In the genomic region with DNA sequence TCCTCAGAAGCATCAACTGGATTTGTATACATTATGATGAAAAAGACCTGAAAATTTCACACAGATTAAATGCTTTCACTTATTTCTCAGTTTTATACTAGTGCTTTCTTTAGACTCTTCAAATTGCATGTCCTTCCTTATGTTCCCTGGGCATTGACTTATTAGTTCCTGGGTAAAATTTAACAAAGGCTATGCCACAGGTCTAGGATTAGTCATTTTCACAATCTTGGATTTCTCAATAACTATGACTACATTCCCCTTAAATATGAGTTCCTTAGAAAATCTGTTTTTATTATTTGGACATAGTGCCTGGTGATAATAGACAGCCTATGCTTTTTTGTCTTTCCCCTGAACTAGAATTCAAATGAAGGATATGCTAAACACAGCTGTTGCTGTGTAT, we compare ENCODE assay signal across 17 cellular contexts.
DNase-seq lines count a peak whose midpoint lies in the region; ATAC-seq, FAIRE-seq and TF ChIP-seq lines count a peak whose summit lies in the region.
"Had no signal": no experiment of that assay in that cellular context is flagged by ENCODE, and none has a peak within 500 bp of the region (broad histone marks: within the 10 kb centered on the region; RNA-seq: fewer than 3 reads in every experiment).

No MANE protein-coding gene starts in this region.

- no peaks in the 10 kb centered on the region for H3K79me2 ChIP-seq in HepG2 (ENCODE audit: insufficient read depth, low read length)

- no peak overlapping the region for H4K91ac ChIP-seq in IMR-90 (ENCODE audit: insufficient read depth, low read depth, low read length)

- no peak for TF ChIP-seq POLR2A in IMR-90 (IDR thresholded peaks at IDR 0.05; ENCODE audit: low read depth, low read length)
- TF ChIP-seq POLR2A in HepG2 (IDR thresholded peaks at IDR 0.05; ENCODE audit: insufficient read depth in 1 of 2, low read depth in 2 of 2, low read length in 2 of 2): no peak

- no peak for TF ChIP-seq RAD21 in IMR-90 (IDR thresholded peaks at IDR 0.05; ENCODE audit: low read length)
- TF ChIP-seq RAD21 in HepG2 (CRISPR knock-in tag; IDR thresholded peaks at IDR 0.05): no peak

- BruUV-seq in IMR-90 (replicated peaks; lab: Mats Ljungman, UMichigan): no TSS peak
- no TSS peak for BruUV-seq in HepG2 (replicated peaks; lab: Mats Ljungman, UMichigan)

- H2BK20ac ChIP-seq in IMR-90 (ENCODE audit: low read depth, low read length): no peak overlapping the region; the same call in 1 of the 2 replicates

- H3K4me2 ChIP-seq in IMR-90 (ENCODE audit: low read depth, low read length): no peak overlapping the region
- no peak overlapping the region for H3K4me2 ChIP-seq in HepG2 (ENCODE audit: low read depth, low read length)
- H3K4me2 ChIP-seq: BLaER1 treated with 17β-estradiol and CSF1 and Interleukin-3, amounts not matched to agents 10 nM and 100 nM had no signal

- no peak for FAIRE-seq in bronchial epithelial cell (lab: Jason Lieb, UNC)
- no peak for FAIRE-seq in HepG2 (lab: Jason Lieb, UNC)
- FAIRE-seq: GM18507, urothelium cell line had no signal

- H3K27ac ChIP-seq in IMR-90 (ENCODE audit: insufficient read depth, low read length): no peak overlapping the region
- H3K27ac ChIP-seq in HepG2 (ENCODE audit: extremely low read length, insufficient read depth, low read length): no peak overlapping the region
- H3K27ac ChIP-seq: BLaER1 treated with 17β-estradiol and CSF1 and Interleukin-3, amounts not matched to agents 10 nM and 100 nM; brain microvascular endothelial cell had no signal

- CTCF ChIA-PET in IMR-90 (lab: Yijun Ruan, JAX): no interaction called here
- CTCF ChIA-PET in HepG2 (lab: Yijun Ruan, JAX; ENCODE audit: low intra/inter-chr PET ratio, low total read pairs): no interaction called here

- H2BK15ac ChIP-seq in IMR-90 (ENCODE audit: low read depth, low read length): peak overlapping the region; percentile 47; the same call in 1 of the 3 replicates

- H3K79me1 ChIP-seq in IMR-90 (ENCODE audit: low read depth in 1 of 2, low read length in 2 of 2): no peaks in the 10 kb centered on the region

- H4K5ac ChIP-seq in IMR-90 (ENCODE audit: low read depth, low read length): no peak overlapping the region

- H4K8ac ChIP-seq in IMR-90 (ENCODE audit: low read depth in 2 of 2, low read length in 2 of 2): no peak overlapping the region

- no peak overlapping the region for H3K18ac ChIP-seq in IMR-90 (ENCODE audit: low read depth, low read length)

- H4K20me1 ChIP-seq in IMR-90 (ENCODE audit: insufficient read depth, low read length): no peaks in the 10 kb centered on the region
- no peaks in the 10 kb centered on the region; the same call in 1 of the 2 replicates for H4K20me1 ChIP-seq in HepG2 (ENCODE audit: insufficient read depth, low read length)
- H4K20me1 ChIP-seq: BLaER1 treated with 17β-estradiol and CSF1 and Interleukin-3, amounts not matched to agents 10 nM and 100 nM had no signal

- peak; percentile 47 for DNase-seq in AG09309 (ENCODE audit: low read depth)
- DNase-seq in IMR-90: peak; percentile 83
- DNase-seq in bronchial epithelial cell (ENCODE audit: low read depth): peak; percentile 87
- no peak for DNase-seq in HepG2 (ENCODE audit: low spot score)
- DNase-seq in iPS-NIHi7 (ENCODE audit: extremely low spot score): no peak
- DNase-seq in ecto neural progenitor cell (ENCODE audit: low spot score): no peak
- no peak for DNase-seq in medulla oblongata (ENCODE audit: extremely low spot score)
- DNase-seq in Right ventricle myocardium inferior (ENCODE audit: missing footprints): no peak
- DNase-seq: activated CD4-positive, alpha-beta T cell treated with anti-CD3 and anti-CD28 coated beads, Interleukin-2, amount 50 U/mL, for 48 hours; brain microvascular endothelial cell; NCI-H2227 treated with DMSO at 0.1 percent for 48 hours; RPMI8226; stimulated activated CD8-positive, alpha-beta memory T cell treated with anti-CD3 and anti-CD28 coated beads, Interleukin-4, amount 100 ng/mL, for 48 hours; T1000 had no signal

- POLR2A ChIA-PET in IMR-90 (lab: Charles Lee; ENCODE audit: unreplicated experiment): no interaction called here
- POLR2A ChIA-PET in HepG2 (lab: Yijun Ruan, JAX): no interaction called here

- H3K56ac ChIP-seq in IMR-90 (ENCODE audit: extremely low read depth, insufficient read depth, low read length): no peak overlapping the region

- H3K36me3 ChIP-seq in IMR-90 (ENCODE audit: control insufficient read depth, insufficient read depth, low read length) (no peaks in the 10 kb centered on the region), bronchial epithelial cell (ENCODE audit: control insufficient read depth, insufficient read depth, low read length) (no peaks in the 10 kb centered on the region), HepG2 (replicated peaks in 1 of 2; ENCODE audit: control insufficient read depth in 1 of 2, insufficient read depth in 2 of 2, low read length in 2 of 2) (no peaks in the 10 kb centered on the region)
- H3K36me3 ChIP-seq: BLaER1 treated with 17β-estradiol and CSF1 and Interleukin-3, amounts not matched to agents 10 nM and 100 nM; brain microvascular endothelial cell had no signal

- 0 out of 2 replicates have a peak overlapping the region, but pooled peaks have one; percentile 41 for H2BK120ac ChIP-seq in IMR-90 (ENCODE audit: low read depth, low read length)

- TF ChIP-seq CTCF in AG09309 (IDR thresholded peaks at IDR 0.05; ENCODE audit: control insufficient read depth, insufficient read depth, low read depth, low read length, missing control alignments) (no peak), IMR-90 (conservative IDR thresholded peaks at IDR 0.05; ENCODE audit: low read depth, low read length) (no peak), bronchial epithelial cell (IDR thresholded peaks at IDR 0.05; ENCODE audit: insufficient read depth, low read length, severe bottlenecking) (no peak), HepG2 (CRISPR knock-in tag; IDR thresholded peaks at IDR 0.05) (no peak)

- H3K4me3 ChIP-seq in AG09309 (ENCODE audit: control insufficient read depth, low read depth, low read length) (no peak overlapping the region), IMR-90 (ENCODE audit: insufficient read depth, low read depth, low read length) (no peak overlapping the region), bronchial epithelial cell (ENCODE audit: low read depth, low read length) (no peak overlapping the region), HepG2 (replicated peaks in 1 of 3; ENCODE audit: insufficient read depth in 1 of 3, low read depth in 2 of 3, low read length in 3 of 3) (no peak overlapping the region)
- H3K4me3 ChIP-seq: BLaER1 treated with 17β-estradiol and CSF1 and Interleukin-3, amounts not matched to agents 10 nM and 100 nM had no signal

- ATAC-seq in IMR-90 (ENCODE audit: low read depth) (peak; percentile 65), HepG2 (peak; percentile 46; the same call in 2 of the 3 replicates), Right ventricle myocardium inferior (no peak)

- no peak overlapping the region for H3K14ac ChIP-seq in IMR-90 (replicated peaks; ENCODE audit: low read depth, low read length)

- H3K9ac ChIP-seq in IMR-90 (ENCODE audit: low read depth, low read length): no peak overlapping the region
- no peak overlapping the region for H3K9ac ChIP-seq in HepG2 (ENCODE audit: insufficient read depth, low read depth, low read length)
- H3K9ac ChIP-seq: BLaER1 treated with 17β-estradiol and CSF1 and Interleukin-3, amounts not matched to agents 10 nM and 100 nM had no signal

- no peak overlapping the region for H2AK9ac ChIP-seq in IMR-90 (replicated peaks; ENCODE audit: low read depth, low read length, poor library complexity)

- H3K27me3 ChIP-seq in IMR-90 (ENCODE audit: control insufficient read depth, insufficient read depth, low read length): no peaks in the 10 kb centered on the region
- H3K27me3 ChIP-seq in bronchial epithelial cell (ENCODE audit: control insufficient read depth, insufficient read depth, low read length): no peaks in the 10 kb centered on the region
- H3K27me3 ChIP-seq in HepG2 (ENCODE audit: control insufficient read depth in 1 of 2, insufficient read depth in 2 of 2, low read length in 2 of 2): no peaks in the 10 kb centered on the region
- H3K27me3 ChIP-seq: BLaER1 treated with 17β-estradiol and CSF1 and Interleukin-3, amounts not matched to agents 10 nM and 100 nM; brain microvascular endothelial cell had no signal

- no peak overlapping the region for H3K23ac ChIP-seq in IMR-90 (ENCODE audit: low read depth, low read length)

- H3K4me1 ChIP-seq in IMR-90 (ENCODE audit: control insufficient read depth, insufficient read depth, low read length) (peaks cover 2% of the 10 kb centered on the region; the same call in 1 of the 2 replicates), HepG2 (ENCODE audit: insufficient read depth, low read length) (peaks cover 8% of the 10 kb centered on the region)
- H3K4me1 ChIP-seq: BLaER1 treated with 17β-estradiol and CSF1 and Interleukin-3, amounts not matched to agents 10 nM and 100 nM had no signal

- intact Hi-C loops in IMR-90 (cut with micrococcal nuclease) (no loop called here), HepG2 (cut with micrococcal nuclease; ENCODE audit: unreplicated experiment) (no loop called here), Right ventricle myocardium inferior (cut with DNase I) (no loop called here)

- no peak overlapping the region for H3K4ac ChIP-seq in IMR-90 (ENCODE audit: low read depth, low read length)

- H2AFZ ChIP-seq in IMR-90 (replicated peaks; ENCODE audit: low read length, poor library complexity): no peak overlapping the region
- no peak overlapping the region for H2AFZ ChIP-seq in HepG2 (ENCODE audit: low read length)

- no peak overlapping the region for H2BK5ac ChIP-seq in IMR-90 (ENCODE audit: low read depth, low read length, poor library complexity, severe bottlenecking)

- in situ Hi-C loops in IMR-90 (cut with MboI; ENCODE audit: low sequenced_read_pairs) (no loop called here), HepG2 (cut with HindIII; ENCODE audit: extremely low pct_ligation_motif_present, low pct_unique_long_range_greater_than_20kb) (no loop called here)

- dilution Hi-C loops in IMR-90 (cut with HindIII; ENCODE audit: low sequenced_read_pairs, unreplicated experiment): no loop called here

- no peak overlapping the region for H2AK5ac ChIP-seq in IMR-90 (ENCODE audit: low read depth, low read length)

- H3K9me1 ChIP-seq in IMR-90 (ENCODE audit: insufficient read depth, low read length): no peaks in the 10 kb centered on the region

- no peaks in the 10 kb centered on the region for H3K9me3 ChIP-seq in IMR-90 (ENCODE audit: control insufficient read depth, insufficient read depth, low read length)
- no peaks in the 10 kb centered on the region for H3K9me3 ChIP-seq in HepG2 (ENCODE audit: low read length)

- TF ChIP-seq EP300 in HepG2 (IDR thresholded peaks at IDR 0.05; ENCODE audit: low read depth in 2 of 2, low read length in 2 of 2) (no peak), HepG2 (CRISPR knock-in tag; IDR thresholded peaks at IDR 0.05; ENCODE audit: borderline replicate concordance) (no peak)

TF ChIP-seq in IMR-90, 13 proteins besides CTCF, POLR2A, EP300 and RAD21 (continues in another document):
- TF ChIP-seq CEBPB (IDR thresholded peaks at IDR 0.05; ENCODE audit: low read depth, low read length): peak; percentile 85

TF ChIP-seq in HepG2, 621 proteins besides CTCF, POLR2A, EP300 and RAD21 (continues in another document):
- no peak for TF ChIP-seq KLF13 (CRISPR knock-in tag; IDR thresholded peaks at IDR 0.05)
- TF ChIP-seq ZNF264 (CRISPR knock-in tag; IDR thresholded peaks at IDR 0.05): no peak
- TF ChIP-seq HHEX (CRISPR knock-in tag; IDR thresholded peaks at IDR 0.05): no peak
- TF ChIP-seq BRCA1 (CRISPR knock-in tag; IDR thresholded peaks at IDR 0.05): no peak
- no peak for TF ChIP-seq AHR (CRISPR knock-in tag; IDR thresholded peaks at IDR 0.05)

Comparison
In these comparisons a context has a peak if more than half of its experiments do, and no peak if none do; other contexts are left out.
1. DNase-seq: peak in AG09309 (single experiment), IMR-90 (single experiment) and bronchial epithelial cell (single experiment); none in HepG2 (single experiment), iPS-NIHi7 (single experiment), ecto neural progenitor cell (single experiment), medulla oblongata (single experiment) and Right ventricle myocardium inferior (single experiment).